Comparison of ENCODE assay signal across 9 cellular contexts in the genomic region with DNA sequence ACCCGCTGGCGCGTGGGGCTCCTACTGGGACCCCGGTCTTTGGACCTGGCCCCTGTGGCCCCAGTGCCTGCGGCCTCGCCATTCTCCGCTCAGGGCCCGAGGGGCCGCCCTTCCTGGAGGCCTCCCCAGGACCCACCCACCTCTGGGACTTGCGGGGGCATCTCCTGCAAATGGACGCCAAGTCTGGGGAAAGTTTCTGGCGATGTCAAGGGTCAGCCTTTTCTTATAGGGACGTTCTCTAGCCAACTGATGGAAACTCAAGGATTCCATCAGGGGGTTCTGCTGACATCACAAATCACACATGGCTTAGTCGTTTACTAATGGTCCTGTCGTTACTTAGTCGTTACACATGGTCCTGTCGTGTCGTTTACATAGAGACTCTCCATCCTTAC. TPM values are rescaled to one million over a fixed set of nuclear protein-coding genes. Genes with fewer than 3 reads are reported as not detected.
DNase-seq lines count a peak whose midpoint lies in the region; ATAC-seq and TF ChIP-seq lines count a peak whose summit lies in the region.
"Had no signal": no experiment of that assay in that cellular context is flagged by ENCODE, and none has a peak within 500 bp of the region (broad histone marks: within the 10 kb centered on the region; RNA-seq: fewer than 3 reads in every experiment).

No MANE protein-coding gene starts in this region.

- H3K27ac Mint-ChIP-seq in T-cell (no peak overlapping the region), glutamatergic neuron (ENCODE audit: unreplicated experiment) (no peak overlapping the region)

- H3K27me3 Mint-ChIP-seq in T-cell (peaks cover 50 to 52% of the 10 kb centered on the region in 2 donors), glutamatergic neuron (ENCODE audit: unreplicated experiment) (no peaks in the 10 kb centered on the region)

- no peak overlapping the region for H3K27ac ChIP-seq in RWPE1

- TF ChIP-seq CTCF in glutamatergic neuron (IDR thresholded peaks at IDR 0.05; ENCODE audit: partially characterized antibody, unreplicated experiment) (no peak), retinal pigment epithelial cell (conservative IDR thresholded peaks at IDR 0.05; ENCODE audit: low read depth, low read length) (no peak), RWPE1 (conservative IDR thresholded peaks at IDR 0.05; ENCODE audit: low read depth) (no peak)

- CTCF ChIA-PET in T-cell (lab: Charles Lee) (no interaction called here), RWPE1 (lab: Yijun Ruan, JAX) (no interaction called here)

- DNase-seq in T-cell (no peak), glutamatergic neuron (no peak), retinal pigment epithelial cell (ENCODE audit: low read depth) (no peak), dedifferentiated amniotic fluid mesenchymal stem cell (ENCODE audit: extremely low spot score) (no peak), occipital lobe (lab: John Stamatoyannopoulos, UW) (no peak), RWPE1 (ENCODE audit: low spot score) (no peak)
- no peak for DNase-seq in stimulated activated CD4-positive, alpha-beta T cell treated with anti-CD3 and anti-CD28 coated beads, Interleukin-4, amount 100 ng/mL, for 24 hours
- DNase-seq: effector CD4-positive, alpha-beta T cell had no signal

- peak overlapping the region; percentile 44 for H3K4me3 ChIP-seq in retinal pigment epithelial cell (ENCODE audit: low read length)

- POLR2A ChIA-PET in T-cell (lab: Charles Lee) = no interaction called here
- POLR2A ChIA-PET in RWPE1 (lab: Yijun Ruan, JAX; ENCODE audit: low non-redundant PET) = no interaction called here

- H3K36me3 Mint-ChIP-seq in T-cell (no peaks in the 10 kb centered on the region), glutamatergic neuron (ENCODE audit: unreplicated experiment) (no peaks in the 10 kb centered on the region)

- H3K9me3 ChIP-seq in ES-I3 (ENCODE audit: control insufficient read depth, insufficient read depth, low read length) = no peaks in the 10 kb centered on the region

- H3K9me3 Mint-ChIP-seq in T-cell (peaks cover 0 to 9% (median 0%) of the 10 kb centered on the region in 3 donors), glutamatergic neuron (ENCODE audit: unreplicated experiment) (no peaks in the 10 kb centered on the region)

- no peaks in the 10 kb centered on the region for H3K36me3 ChIP-seq in ES-I3 (ENCODE audit: insufficient read depth, low read length)

- ATAC-seq in T-cell (replicated peaks in 1 of 4) = no peak

- H3K4me1 ChIP-seq in ES-I3 (ENCODE audit: insufficient read depth, low read length) = no peaks in the 10 kb centered on the region

- H3K4me1 Mint-ChIP-seq in T-cell = peaks cover 0 to 3% (median 3%) of the 10 kb centered on the region in 3 donors
- H3K4me1 Mint-ChIP-seq in glutamatergic neuron (ENCODE audit: low read depth, unreplicated experiment) = no peaks in the 10 kb centered on the region

- H3K4me3 Mint-ChIP-seq in T-cell (peak overlapping the region in 2 of 3 donors; percentile 32 to 44), glutamatergic neuron (ENCODE audit: unreplicated experiment) (peak overlapping the region; percentile 86)

- H3K9ac ChIP-seq in ES-I3 (ENCODE audit: low read depth, low read length) = peak overlapping the region; percentile 79

RNA-seq across cellular contexts. Expression of a gene that starts 57.7 kb away (rescaled TPM):
- total RNA-seq in T-cell (under 1 TPM in 4 of 5 donors, not detected in 1; 0.09 to 0.75 (median 0.34) TPM), glutamatergic neuron (ENCODE audit: unreplicated experiment) (14.4 TPM), occipital lobe (40.6 TPM)
